Comparison of ENCODE assay signal across 19 cellular contexts in genomic region chr7:84144935-84145334, GRCh38.
"Had no signal": no experiment of that assay in that cellular context is flagged by ENCODE, and none has a peak within 500 bp of the region (broad histone marks: within the 10 kb centered on the region; RNA-seq: fewer than 3 reads in every experiment).

No MANE protein-coding gene starts in this region.

- H3K4me1 ChIP-seq: body of pancreas, upper lobe of right lung had no signal

- H3K27ac ChIP-seq: body of pancreas, gastroesophageal sphincter, upper lobe of right lung had no signal

- H3K9me3 ChIP-seq: body of pancreas, gastroesophageal sphincter, upper lobe of right lung had no signal

- H3K4me1 Mint-ChIP-seq: central memory CD8-positive, alpha-beta T cell had no signal

- ATAC-seq: body of pancreas; gastroesophageal sphincter; naive thymus-derived CD8-positive, alpha-beta T cell; right cardiac atrium; upper lobe of right lung had no signal

- DNase-seq: activated CD4-positive, alpha-beta T cell treated with anti-CD3 and anti-CD28 coated beads, Interleukin-2, amount 50 U/mL, for 4 hours; activated CD4-positive, CD25-positive, alpha-beta regulatory T cell treated with anti-CD3 and anti-CD28 coated beads, Interleukin-2, amount 50 U/mL, for 72 hours; activated effector memory CD4-positive, alpha-beta T cell treated with Interleukin-2 at 50 U/mL for 16 hours; activated T-cell treated with anti-CD3 and anti-CD28 coated beads, Interleukin-2, amount 50 U/mL, for 1 hour; body of pancreas; cortex of kidney; effector memory CD4-positive, alpha-beta T cell; kidney glomerular epithelial cell; naive thymus-derived CD8-positive, alpha-beta T cell; nucleus accumbens; right cardiac atrium; stimulated activated naive CD4-positive, alpha-beta T cell; substantia nigra; upper lobe of right lung had no signal

- H3K27me3 ChIP-seq: body of pancreas, gastroesophageal sphincter, upper lobe of right lung had no signal

- H3K27me3 Mint-ChIP-seq: activated naive CD4-positive, alpha-beta T cell treated with anti-CD3 and anti-CD28 coated beads, Interleukin-2, amount 50 U/mL, for 24 hours; central memory CD8-positive, alpha-beta T cell; naive thymus-derived CD8-positive, alpha-beta T cell; progenitor cell of endocrine pancreas had no signal

- H3K4me3 ChIP-seq: body of pancreas, gastroesophageal sphincter, upper lobe of right lung had no signal

- H3K36me3 ChIP-seq: gastroesophageal sphincter, upper lobe of right lung had no signal

- H3K4me3 Mint-ChIP-seq: activated naive CD4-positive, alpha-beta T cell treated with anti-CD3 and anti-CD28 coated beads, Interleukin-2, amount 50 U/mL, for 24 hours; central memory CD8-positive, alpha-beta T cell; naive thymus-derived CD8-positive, alpha-beta T cell; T-helper 2 cell treated with Interferon-gamma antibody and Interleukin-4, amounts not matched to agents 5 μg/mL and 100 μg/mL, for 36 hours had no signal

- H3K9me3 Mint-ChIP-seq: activated naive CD4-positive, alpha-beta T cell treated with anti-CD3 and anti-CD28 coated beads, Interleukin-2, amount 50 U/mL, for 24 hours; central memory CD8-positive, alpha-beta T cell; naive thymus-derived CD8-positive, alpha-beta T cell; T-helper 2 cell treated with Interferon-gamma antibody and Interleukin-4, amounts not matched to agents 5 μg/mL and 100 μg/mL, for 36 hours had no signal

- H3K27ac Mint-ChIP-seq: activated naive CD4-positive, alpha-beta T cell treated with anti-CD3 and anti-CD28 coated beads, Interleukin-2, amount 50 U/mL, for 24 hours; naive thymus-derived CD8-positive, alpha-beta T cell; progenitor cell of endocrine pancreas; T-helper 2 cell treated with Interferon-gamma antibody and Interleukin-4, amounts not matched to agents 5 μg/mL and 100 μg/mL, for 36 hours had no signal

- H3K36me3 Mint-ChIP-seq: activated naive CD4-positive, alpha-beta T cell treated with anti-CD3 and anti-CD28 coated beads, Interleukin-2, amount 50 U/mL, for 24 hours had no signal
